ENCODE assay signal across 18 cellular contexts in genomic region chr5:68957591-68957990, GRCh38.
DNase-seq lines count a peak whose midpoint lies in the region; ATAC-seq, FAIRE-seq and TF ChIP-seq lines count a peak whose summit lies in the region.
"Had no signal": no experiment of that assay in that cellular context is flagged by ENCODE, and none has a peak within 500 bp of the region (broad histone marks: within the 10 kb centered on the region; RNA-seq: fewer than 3 reads in every experiment).

No MANE protein-coding gene starts in this region.

- TF ChIP-seq RAD21 in HepG2 (CRISPR knock-in tag; IDR thresholded peaks at IDR 0.05): no peak

- no peak for TF ChIP-seq POLR2A in right lobe of liver (IDR thresholded peaks at IDR 0.05)
- TF ChIP-seq POLR2A in HepG2 (IDR thresholded peaks at IDR 0.05; ENCODE audit: insufficient read depth in 1 of 2, low read depth in 2 of 2, low read length in 2 of 2): no peak

- TF ChIP-seq EP300 in HepG2 (IDR thresholded peaks at IDR 0.05; ENCODE audit: low read depth in 2 of 2, low read length in 2 of 2): no peak
- no peak for TF ChIP-seq EP300 in HepG2 (CRISPR knock-in tag; IDR thresholded peaks at IDR 0.05; ENCODE audit: borderline replicate concordance)

- no peak overlapping the region for H3K27ac Mint-ChIP-seq in activated T-cell treated with anti-CD3 and anti-CD28 coated beads, Interleukin-2, amount 50 U/mL, for 72 hours
- H3K27ac Mint-ChIP-seq: B cell; CD4-positive, alpha-beta memory T cell; HFFc6; IgD-negative memory B cell had no signal

- CTCF ChIA-PET in HepG2 (lab: Yijun Ruan, JAX; ENCODE audit: low intra/inter-chr PET ratio, low total read pairs): no interaction called here

- no peaks in the 10 kb centered on the region for H4K20me1 ChIP-seq in HepG2 (ENCODE audit: insufficient read depth, low read length)
- H4K20me1 ChIP-seq in hepatocyte (ENCODE audit: insufficient read depth, poor library complexity, severe bottlenecking): no peaks in the 10 kb centered on the region
- H4K20me1 ChIP-seq in osteoblast (ENCODE audit: insufficient read depth, low read length): no peaks in the 10 kb centered on the region

- POLR2A ChIA-PET in HepG2 (lab: Yijun Ruan, JAX): no interaction called here

- BruUV-seq in HepG2 (replicated peaks; lab: Mats Ljungman, UMichigan): no TSS peak

- no peak overlapping the region for H2AFZ ChIP-seq in HepG2 (ENCODE audit: low read length)
- no peak overlapping the region for H2AFZ ChIP-seq in hepatocyte
- H2AFZ ChIP-seq in osteoblast (ENCODE audit: low read length): no peak overlapping the region

- no peaks in the 10 kb centered on the region for H3K9me2 ChIP-seq in hepatocyte (replicated peaks; ENCODE audit: insufficient read depth)

- H3K9me3 ChIP-seq in right lobe of liver: no peaks in the 10 kb centered on the region
- no peaks in the 10 kb centered on the region for H3K9me3 ChIP-seq in HepG2 (ENCODE audit: low read length)
- no peaks in the 10 kb centered on the region for H3K9me3 ChIP-seq in hepatocyte (ENCODE audit: low read depth)
- H3K9me3 ChIP-seq in osteoblast (ENCODE audit: low read depth, low read length): no peaks in the 10 kb centered on the region
- H3K9me3 ChIP-seq: HAP-1 had no signal

- in situ Hi-C loops in HepG2 (cut with HindIII; ENCODE audit: extremely low pct_ligation_motif_present, low pct_unique_long_range_greater_than_20kb): no loop called here

- H3K4me3 ChIP-seq in right lobe of liver: no peak overlapping the region
- H3K4me3 ChIP-seq in HepG2 (replicated peaks in 1 of 3; ENCODE audit: insufficient read depth in 1 of 3, low read depth in 2 of 3, low read length in 3 of 3): no peak overlapping the region
- no peak overlapping the region for H3K4me3 ChIP-seq in hepatocyte
- H3K4me3 ChIP-seq in osteoblast (ENCODE audit: insufficient read depth, low read length): no peak overlapping the region
- H3K4me3 ChIP-seq: HAP-1 had no signal

- intact Hi-C loops in right lobe of liver (cut with DNase I): no loop called here
- intact Hi-C loops in HepG2 (cut with micrococcal nuclease; ENCODE audit: unreplicated experiment): no loop called here
- intact Hi-C loops in posterior cingulate gyrus (cut with DNase I): no loop called here

- H3K4me1 Mint-ChIP-seq in activated T-cell treated with anti-CD3 and anti-CD28 coated beads, Interleukin-2, amount 50 U/mL, for 72 hours (ENCODE audit: low read depth): no peaks in the 10 kb centered on the region
- H3K4me1 Mint-ChIP-seq: IgD-negative memory B cell had no signal

- peaks cover 0 to 33% (median 11%) of the 10 kb centered on the region in 4 donors for H3K4me1 ChIP-seq in right lobe of liver
- no peaks in the 10 kb centered on the region for H3K4me1 ChIP-seq in HepG2 (ENCODE audit: insufficient read depth, low read length)
- H3K4me1 ChIP-seq in hepatocyte (ENCODE audit: insufficient read depth): peaks cover 7% of the 10 kb centered on the region
- peaks cover 5% of the 10 kb centered on the region for H3K4me1 ChIP-seq in osteoblast (ENCODE audit: insufficient read depth, low read length)
- H3K4me1 ChIP-seq: HAP-1 had no signal

- H3K9me3 Mint-ChIP-seq in activated T-cell treated with anti-CD3 and anti-CD28 coated beads, Interleukin-2, amount 50 U/mL, for 72 hours: no peaks in the 10 kb centered on the region
- H3K9me3 Mint-ChIP-seq: CD4-positive, alpha-beta memory T cell; HFFc6; IgD-negative memory B cell had no signal

- no peaks in the 10 kb centered on the region for H3K27me3 Mint-ChIP-seq in activated T-cell treated with anti-CD3 and anti-CD28 coated beads, Interleukin-2, amount 50 U/mL, for 72 hours (ENCODE audit: low read depth)
- H3K27me3 Mint-ChIP-seq: B cell had no signal

- H3K27me3 ChIP-seq in right lobe of liver: no peaks in the 10 kb centered on the region
- H3K27me3 ChIP-seq in HepG2 (ENCODE audit: control insufficient read depth in 1 of 2, insufficient read depth in 2 of 2, low read length in 2 of 2): peaks cover 0 to 4% of the 10 kb centered on the region in 2 experiments; a peak in 1 of 5 replicates
- no peaks in the 10 kb centered on the region for H3K27me3 ChIP-seq in hepatocyte
- peaks cover 8% of the 10 kb centered on the region for H3K27me3 ChIP-seq in osteoblast (ENCODE audit: insufficient read depth, low read length)

- H3K79me2 ChIP-seq in HepG2 (ENCODE audit: insufficient read depth, low read length) (no peaks in the 10 kb centered on the region), hepatocyte (no peaks in the 10 kb centered on the region), osteoblast (ENCODE audit: insufficient read depth, low read length) (no peaks in the 10 kb centered on the region)

- H3K36me3 ChIP-seq in right lobe of liver: no peaks in the 10 kb centered on the region
- H3K36me3 ChIP-seq in HepG2 (replicated peaks in 1 of 2; ENCODE audit: control insufficient read depth in 1 of 2, insufficient read depth in 2 of 2, low read length in 2 of 2): no peaks in the 10 kb centered on the region
- no peaks in the 10 kb centered on the region for H3K36me3 ChIP-seq in hepatocyte (replicated peaks; ENCODE audit: insufficient read depth, low read depth)
- H3K36me3 ChIP-seq in osteoblast (ENCODE audit: insufficient read depth, low read length): no peaks in the 10 kb centered on the region
- H3K36me3 ChIP-seq: HAP-1 had no signal

- no peak overlapping the region for H3K9ac ChIP-seq in HepG2 (ENCODE audit: insufficient read depth, low read depth, low read length)

- DNase-seq in right lobe of liver (peak in 2 of 3 donors; percentile 54 to 65), HepG2 (ENCODE audit: low spot score) (no peak), hepatocyte (ENCODE audit: low spot score) (no peak), osteoblast (ENCODE audit: insufficient read length, low spot score, missing footprints) (peak; percentile 27), posterior cingulate gyrus (no peak)
- no peak for DNase-seq in activated T-cell treated with anti-CD3 and anti-CD28 coated beads, Interleukin-2, amount 50 U/mL, for 72 hours
- DNase-seq: CD4-positive, alpha-beta memory T cell; DND-41; GDM1; HFFc6 had no signal

- no peak overlapping the region for H3K4me2 ChIP-seq in HepG2 (ENCODE audit: low read depth, low read length)
- no peak overlapping the region for H3K4me2 ChIP-seq in hepatocyte
- no peak overlapping the region for H3K4me2 ChIP-seq in osteoblast (ENCODE audit: insufficient read depth, low read length)

- ATAC-seq in right lobe of liver (peak; percentile 40 to 77 (median 59)), HepG2 (no peak), HG02973 (IDR thresholded peaks at IDR 0.05; ENCODE audit: unreplicated experiment) (no peak)
- no peak for ATAC-seq in activated T-cell treated with anti-CD3 and anti-CD28 coated beads, Interleukin-2, amount 50 U/mL, for 72 hours (replicated peaks in 1 of 2)

- H3K4me3 Mint-ChIP-seq in activated T-cell treated with anti-CD3 and anti-CD28 coated beads, Interleukin-2, amount 50 U/mL, for 72 hours: no peak overlapping the region
- H3K4me3 Mint-ChIP-seq: B cell; CD4-positive, alpha-beta memory T cell; HFFc6; IgD-negative memory B cell had no signal

- no peak for TF ChIP-seq CTCF in right lobe of liver (IDR thresholded peaks at IDR 0.05)
- TF ChIP-seq CTCF in HepG2 (CRISPR knock-in tag; IDR thresholded peaks at IDR 0.05): no peak
- TF ChIP-seq CTCF in hepatocyte (IDR thresholded peaks at IDR 0.05; ENCODE audit: poor library complexity): no peak
- no peak for TF ChIP-seq CTCF in osteoblast (IDR thresholded peaks at IDR 0.05; ENCODE audit: extremely low read depth, low read depth, low read length)

- H3K36me3 Mint-ChIP-seq in activated T-cell treated with anti-CD3 and anti-CD28 coated beads, Interleukin-2, amount 50 U/mL, for 72 hours (ENCODE audit: insufficient read depth in 2 of 2): no peaks in the 10 kb centered on the region
- H3K36me3 Mint-ChIP-seq: CD4-positive, alpha-beta memory T cell; IgD-negative memory B cell had no signal

- no peak for FAIRE-seq in HepG2 (lab: Jason Lieb, UNC)
- FAIRE-seq: A204.1, GM12892, H1 had no signal

- H3K27ac ChIP-seq in right lobe of liver: peak overlapping the region in 1 of 3 donors; percentile 75
- H3K27ac ChIP-seq in HepG2 (ENCODE audit: extremely low read length, insufficient read depth, low read length): no peak overlapping the region
- H3K27ac ChIP-seq in hepatocyte: peak overlapping the region; percentile 51
- no peak overlapping the region for H3K27ac ChIP-seq in osteoblast (ENCODE audit: low read depth, low read length)
- H3K27ac ChIP-seq: C4-2B had no signal

TF ChIP-seq in HepG2, 621 proteins besides CTCF, POLR2A, EP300 and RAD21:
- TF ChIP-seq TIGD3 (CRISPR knock-in tag; IDR thresholded peaks at IDR 0.05; ENCODE audit: borderline replicate concordance): no peak
TF ChIP-seq in HepG2: peak in this region for 0.

Comparison
In these comparisons a context has a peak if more than half of its experiments do, and no peak if none do; other contexts are left out.
1. ATAC-seq: peak in right lobe of liver (4 of 4); none in HepG2 (single experiment), activated T-cell treated with anti-CD3 and anti-CD28 coated beads, Interleukin-2, amount 50 U/mL, for 72 hours (0 of 2) and HG02973 (single experiment).
2. DNase-seq: peak in right lobe of liver (2 of 3) and osteoblast (single experiment); none in HepG2 (single experiment), hepatocyte (single experiment), activated T-cell treated with anti-CD3 and anti-CD28 coated beads, Interleukin-2, amount 50 U/mL, for 72 hours (0 of 2) and posterior cingulate gyrus (0 of 10).